In the genomic region with DNA sequence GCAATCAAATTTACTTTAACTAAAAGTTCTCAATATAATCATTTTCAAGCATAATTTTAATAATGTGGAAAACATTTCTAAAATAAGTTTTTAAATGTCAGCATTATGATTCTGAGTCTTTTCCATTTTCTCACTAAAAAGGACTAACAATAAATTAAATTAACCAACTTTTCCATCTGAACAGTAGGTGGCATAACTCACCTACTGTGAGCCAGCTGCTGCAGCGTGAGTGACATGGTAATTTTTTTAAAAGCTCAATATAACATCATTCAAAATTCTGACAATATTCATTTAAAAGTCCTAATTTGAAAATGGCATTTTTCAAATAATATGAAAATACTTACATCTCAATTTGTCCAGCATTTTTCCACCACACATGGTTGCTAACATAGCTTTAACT, we compare ENCODE assay signal across 9 cellular contexts.
DNase-seq lines count a peak whose midpoint lies in the region; ATAC-seq and TF ChIP-seq lines count a peak whose summit lies in the region.
"Had no signal": no experiment of that assay in that cellular context is flagged by ENCODE, and none has a peak within 500 bp of the region (broad histone marks: within the 10 kb centered on the region; RNA-seq: fewer than 3 reads in every experiment).

No MANE protein-coding gene starts in this region.

- ATAC-seq in natural killer cell (peak in 2 of 3 donors; percentile 36 to 45), naive B cell (ENCODE audit: low read depth in 2 of 2) (no peak), HG02678 (IDR thresholded peaks at IDR 0.05; ENCODE audit: unreplicated experiment) (no peak)
- ATAC-seq in natural killer cell treated with Interleukin-12 subunit alpha and Interleukin-12 subunit beta and Interleukin-15 and Interleukin-18, amount 100 ng/mL, for 72 hours: no peak

- H3K27ac Mint-ChIP-seq in natural killer cell (no peak overlapping the region), chondrocyte (ENCODE audit: unreplicated experiment) (no peak overlapping the region), naive B cell (no peak overlapping the region)
- H3K27ac Mint-ChIP-seq in natural killer cell treated with Interleukin-12 subunit alpha and Interleukin-12 subunit beta and Interleukin-15 and Interleukin-18, amount 100 ng/mL, for 72 hours: no peak overlapping the region

- no peak overlapping the region for H3K4me3 Mint-ChIP-seq in natural killer cell
- no peak overlapping the region for H3K4me3 Mint-ChIP-seq in natural killer cell treated with Interleukin-12 subunit alpha and Interleukin-12 subunit beta and Interleukin-15 and Interleukin-18, amount 100 ng/mL, for 72 hours
- H3K4me3 Mint-ChIP-seq in chondrocyte (ENCODE audit: unreplicated experiment): no peak overlapping the region
- H3K4me3 Mint-ChIP-seq in naive B cell: no peak overlapping the region
- H3K4me3 Mint-ChIP-seq: central memory CD8-positive, alpha-beta T cell had no signal

- TF ChIP-seq CTCF in natural killer cell (IDR thresholded peaks at IDR 0.05) (peak; percentile 45), chondrocyte (IDR thresholded peaks at IDR 0.05) (peak; percentile 95)

- intact Hi-C loops in natural killer cell (cut with micrococcal nuclease): loop anchor here (1.0 kb wide), 2 partner anchors 57 to 93 kb away; no protein-coding TSS in a partner anchor

- H3K9me3 Mint-ChIP-seq in natural killer cell (no peaks in the 10 kb centered on the region), chondrocyte (ENCODE audit: low read depth) (no peaks in the 10 kb centered on the region), naive B cell (no peaks in the 10 kb centered on the region)
- H3K9me3 Mint-ChIP-seq in natural killer cell treated with Interleukin-12 subunit alpha and Interleukin-12 subunit beta and Interleukin-15 and Interleukin-18, amount 100 ng/mL, for 72 hours: no peaks in the 10 kb centered on the region
- H3K9me3 Mint-ChIP-seq: central memory CD8-positive, alpha-beta T cell had no signal

- H3K27me3 Mint-ChIP-seq in natural killer cell (ENCODE audit: low read depth in 2 of 2) (no peaks in the 10 kb centered on the region), chondrocyte (ENCODE audit: low read depth) (no peaks in the 10 kb centered on the region), naive B cell (no peaks in the 10 kb centered on the region)
- no peaks in the 10 kb centered on the region for H3K27me3 Mint-ChIP-seq in natural killer cell treated with Interleukin-12 subunit alpha and Interleukin-12 subunit beta and Interleukin-15 and Interleukin-18, amount 100 ng/mL, for 72 hours
- H3K27me3 Mint-ChIP-seq: central memory CD8-positive, alpha-beta T cell had no signal

- H3K4me1 Mint-ChIP-seq in natural killer cell: no peaks in the 10 kb centered on the region
- H3K4me1 Mint-ChIP-seq in natural killer cell treated with Interleukin-12 subunit alpha and Interleukin-12 subunit beta and Interleukin-15 and Interleukin-18, amount 100 ng/mL, for 72 hours (ENCODE audit: low read depth in 2 of 2): peaks cover 0 to 4% of the 10 kb centered on the region in 2 donors
- H3K4me1 Mint-ChIP-seq in chondrocyte (ENCODE audit: low read depth): peaks cover 3% of the 10 kb centered on the region
- H3K4me1 Mint-ChIP-seq in naive B cell: peaks cover 16 to 35% (median 22%) of the 10 kb centered on the region in 3 donors
- H3K4me1 Mint-ChIP-seq: central memory CD8-positive, alpha-beta T cell had no signal

- DNase-seq in natural killer cell (no peak), NCI-H2196 treated with DMSO at 0.1 percent for 48 hours (lab: John Stamatoyannopoulos, UW; ENCODE audit: unreplicated experiment) (peak; percentile 7), chondrocyte (ENCODE audit: low spot score) (no peak), naive B cell (peak; percentile 31), NCI-H128 (lab: John Stamatoyannopoulos, UW; ENCODE audit: unreplicated experiment) (no peak), activated gamma-delta T cell treated with Interleukin-2 at 50 U/mL for 16 hours (no peak)
- no peak for DNase-seq in natural killer cell treated with Interleukin-12 subunit alpha and Interleukin-12 subunit beta and Interleukin-15 and Interleukin-18, amount 100 ng/mL, for 72 hours (ENCODE audit: low spot score)

- H3K36me3 Mint-ChIP-seq in natural killer cell (no peaks in the 10 kb centered on the region), chondrocyte (ENCODE audit: low read depth) (no peaks in the 10 kb centered on the region), naive B cell (no peaks in the 10 kb centered on the region)
- H3K36me3 Mint-ChIP-seq in natural killer cell treated with Interleukin-12 subunit alpha and Interleukin-12 subunit beta and Interleukin-15 and Interleukin-18, amount 100 ng/mL, for 72 hours: no peaks in the 10 kb centered on the region

Comparison
In these comparisons a context has a peak if more than half of its experiments do, and no peak if none do; other contexts are left out.
1. ATAC-seq: peak in natural killer cell (2 of 3); none in natural killer cell treated with Interleukin-12 subunit alpha and Interleukin-12 subunit beta and Interleukin-15 and Interleukin-18, amount 100 ng/mL, for 72 hours (0 of 2), naive B cell (0 of 2) and HG02678 (single experiment).
2. DNase-seq: peak in NCI-H2196 treated with DMSO at 0.1 percent for 48 hours (single experiment) and naive B cell (single experiment); none in natural killer cell (single experiment), natural killer cell treated with Interleukin-12 subunit alpha and Interleukin-12 subunit beta and Interleukin-15 and Interleukin-18, amount 100 ng/mL, for 72 hours (single experiment), chondrocyte (single experiment), NCI-H128 (single experiment) and activated gamma-delta T cell treated with Interleukin-2 at 50 U/mL for 16 hours (single experiment).